9 cellular contexts compared by ENCODE assay signal in the genomic region with DNA sequence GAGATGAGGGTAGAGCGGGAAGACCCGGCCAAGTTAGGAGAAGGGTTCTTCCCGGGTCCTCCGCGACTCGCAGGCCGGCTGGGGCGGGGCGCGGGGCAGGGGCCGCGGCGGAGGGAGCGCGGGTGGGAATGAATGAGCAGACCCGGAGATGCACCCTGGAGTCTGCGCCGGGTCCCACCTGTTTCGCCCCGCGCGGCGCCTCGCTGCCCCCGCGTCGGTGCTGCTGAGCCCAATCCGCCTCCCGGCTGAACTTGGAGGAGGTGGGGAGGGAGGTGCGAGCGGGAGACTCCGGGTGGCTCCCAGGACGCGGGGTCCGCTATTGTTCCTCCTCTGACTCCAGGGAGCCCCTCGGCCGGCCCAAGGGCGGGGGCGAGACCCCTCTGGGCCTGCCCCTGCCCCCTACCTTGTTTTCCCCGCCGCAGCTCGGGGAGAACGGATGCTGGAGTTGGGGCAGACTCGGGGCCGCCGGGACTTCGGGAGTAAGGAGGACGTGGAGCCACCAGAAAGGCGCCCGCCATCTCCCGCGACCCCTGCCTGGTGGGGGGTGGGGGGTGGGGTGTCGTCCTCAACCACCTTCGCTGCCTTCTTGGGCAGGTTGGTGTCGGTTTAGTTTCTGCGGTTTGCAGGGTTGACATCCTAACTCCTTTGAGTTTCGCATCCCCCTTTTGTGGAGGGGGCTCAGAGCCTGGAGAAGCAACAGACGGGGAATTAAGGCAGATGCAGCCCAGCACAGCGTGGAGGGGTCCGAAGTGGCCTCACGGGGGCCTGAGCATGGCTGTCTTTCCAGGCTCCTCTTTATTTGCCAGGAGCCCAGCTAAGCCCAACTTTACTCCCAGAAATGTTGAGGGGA. TPM values are rescaled to one million over a fixed set of nuclear protein-coding genes. Genes with fewer than 3 reads are reported as not detected.
DNase-seq lines count a peak whose midpoint lies in the region; ATAC-seq and TF ChIP-seq lines count a peak whose summit lies in the region.
"Had no signal": no experiment of that assay in that cellular context is flagged by ENCODE, and none has a peak within 500 bp of the region (broad histone marks: within the 10 kb centered on the region; RNA-seq: fewer than 3 reads in every experiment).

No MANE protein-coding gene starts in this region.

- TF ChIP-seq CTCF in VCaP (conservative IDR thresholded peaks at IDR 0.05) (no peak), epithelial cell of proximal tubule (conservative IDR thresholded peaks at IDR 0.05; ENCODE audit: low read depth, low read length) (no peak), natural killer cell (IDR thresholded peaks at IDR 0.05) (no peak)

- no peaks in the 10 kb centered on the region for H3K9me3 Mint-ChIP-seq in natural killer cell

- peak overlapping the region; percentile 87 for H3K4me3 ChIP-seq in epithelial cell of proximal tubule (ENCODE audit: low read depth, low read length)

- peaks cover 21 to 25% of the 10 kb centered on the region in 2 donors for H3K4me1 Mint-ChIP-seq in natural killer cell

- H3K27me3 Mint-ChIP-seq in natural killer cell (ENCODE audit: low read depth in 2 of 2): peaks cover 9 to 30% of the 10 kb centered on the region in 2 donors

- DNase-seq in ACHN: peak; percentile 37
- no peak for DNase-seq in epithelial cell of proximal tubule (ENCODE audit: low read depth)
- DNase-seq in natural killer cell: no peak
- no peak for DNase-seq in AML-193 (lab: John Stamatoyannopoulos, UW)

- H3K4me3 Mint-ChIP-seq in natural killer cell: peak overlapping the region; percentile 78

- intact Hi-C loops in natural killer cell (cut with micrococcal nuclease): no loop called here

- peak; percentile 22 for ATAC-seq in GM21528 (IDR thresholded peaks at IDR 0.05; ENCODE audit: low FRiP score, unreplicated experiment)
- ATAC-seq in natural killer cell: peak in 2 of 3 donors; percentile 10 to 31
- ATAC-seq in HG02588 (IDR thresholded peaks at IDR 0.05; ENCODE audit: unreplicated experiment): no peak
- ATAC-seq in HG02840 (IDR thresholded peaks at IDR 0.05; ENCODE audit: low FRiP score, unreplicated experiment): no peak

- H3K27ac ChIP-seq in VCaP: peak overlapping the region; percentile 95
- H3K27ac ChIP-seq: neutrophil had no signal

- no peaks in the 10 kb centered on the region for H3K36me3 Mint-ChIP-seq in natural killer cell

- in situ Hi-C loops in ACHN (cut with HindIII; ENCODE audit: low pct_ligation_motif_present, low pct_unique_long_range_greater_than_20kb, low sequenced_read_pairs): no loop called here

- no peak overlapping the region for H3K27ac Mint-ChIP-seq in natural killer cell

RNA-seq across cellular contexts. Expression of a gene that starts 0.8 kb away (rescaled TPM):
- total RNA-seq in epithelial cell of proximal tubule (111 and 139 TPM in 2 replicates), natural killer cell (1 to 10 TPM in 2 of 3 donors, under 1 TPM in 1; 0.40 to 2.9 (median 2.8) TPM)

Comparison
In these comparisons a context has a peak if more than half of its experiments do, and no peak if none do; other contexts are left out.
1. ATAC-seq: peak in GM21528 (single experiment) and natural killer cell (2 of 3); none in HG02588 (single experiment) and HG02840 (single experiment).
2. RNA of a gene that starts 0.8 kb away (total RNA-seq): 111 to 139 TPM in epithelial cell of proximal tubule; 0.40 to 2.9 TPM in natural killer cell; every median in the first group is over 10 times any median in the second.